Comparison of ENCODE assay signal across 2 cellular contexts in genomic region chr14:72341686-72342085, GRCh38.
A peak's percentile ranks its signal among the peaks of the same experiment; 100 is the strongest.
TF ChIP-seq lines count a peak whose summit lies in the region.

No MANE protein-coding gene starts in this region.

TF ChIP-seq in liver, 16 proteins besides CTCF, POLR2A, EP300 and RAD21 (continued from another document):
- TF ChIP-seq, protein P1, sequence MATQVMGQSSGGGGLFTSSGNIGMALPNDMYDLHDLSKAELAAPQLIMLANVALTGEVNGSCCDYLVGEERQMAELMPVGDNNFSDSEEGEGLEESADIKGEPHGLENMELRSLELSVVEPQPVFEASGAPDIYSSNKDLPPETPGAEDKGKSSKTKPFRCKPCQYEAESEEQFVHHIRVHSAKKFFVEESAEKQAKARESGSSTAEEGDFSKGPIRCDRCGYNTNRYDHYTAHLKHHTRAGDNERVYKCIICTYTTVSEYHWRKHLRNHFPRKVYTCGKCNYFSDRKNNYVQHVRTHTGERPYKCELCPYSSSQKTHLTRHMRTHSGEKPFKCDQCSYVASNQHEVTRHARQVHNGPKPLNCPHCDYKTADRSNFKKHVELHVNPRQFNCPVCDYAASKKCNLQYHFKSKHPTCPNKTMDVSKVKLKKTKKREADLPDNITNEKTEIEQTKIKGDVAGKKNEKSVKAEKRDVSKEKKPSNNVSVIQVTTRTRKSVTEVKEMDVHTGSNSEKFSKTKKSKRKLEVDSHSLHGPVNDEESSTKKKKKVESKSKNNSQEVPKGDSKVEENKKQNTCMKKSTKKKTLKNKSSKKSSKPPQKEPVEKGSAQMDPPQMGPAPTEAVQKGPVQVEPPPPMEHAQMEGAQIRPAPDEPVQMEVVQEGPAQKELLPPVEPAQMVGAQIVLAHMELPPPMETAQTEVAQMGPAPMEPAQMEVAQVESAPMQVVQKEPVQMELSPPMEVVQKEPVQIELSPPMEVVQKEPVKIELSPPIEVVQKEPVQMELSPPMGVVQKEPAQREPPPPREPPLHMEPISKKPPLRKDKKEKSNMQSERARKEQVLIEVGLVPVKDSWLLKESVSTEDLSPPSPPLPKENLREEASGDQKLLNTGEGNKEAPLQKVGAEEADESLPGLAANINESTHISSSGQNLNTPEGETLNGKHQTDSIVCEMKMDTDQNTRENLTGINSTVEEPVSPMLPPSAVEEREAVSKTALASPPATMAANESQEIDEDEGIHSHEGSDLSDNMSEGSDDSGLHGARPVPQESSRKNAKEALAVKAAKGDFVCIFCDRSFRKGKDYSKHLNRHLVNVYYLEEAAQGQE (IDR thresholded peaks at IDR 0.05) = no peak
- TF ChIP-seq NR2F2 (IDR thresholded peaks at IDR 0.05) = peak; percentile 53

TF ChIP-seq in HepG2, 621 proteins besides CTCF, POLR2A, EP300 and RAD21 (continued from another document):
- TF ChIP-seq, protein P2, sequence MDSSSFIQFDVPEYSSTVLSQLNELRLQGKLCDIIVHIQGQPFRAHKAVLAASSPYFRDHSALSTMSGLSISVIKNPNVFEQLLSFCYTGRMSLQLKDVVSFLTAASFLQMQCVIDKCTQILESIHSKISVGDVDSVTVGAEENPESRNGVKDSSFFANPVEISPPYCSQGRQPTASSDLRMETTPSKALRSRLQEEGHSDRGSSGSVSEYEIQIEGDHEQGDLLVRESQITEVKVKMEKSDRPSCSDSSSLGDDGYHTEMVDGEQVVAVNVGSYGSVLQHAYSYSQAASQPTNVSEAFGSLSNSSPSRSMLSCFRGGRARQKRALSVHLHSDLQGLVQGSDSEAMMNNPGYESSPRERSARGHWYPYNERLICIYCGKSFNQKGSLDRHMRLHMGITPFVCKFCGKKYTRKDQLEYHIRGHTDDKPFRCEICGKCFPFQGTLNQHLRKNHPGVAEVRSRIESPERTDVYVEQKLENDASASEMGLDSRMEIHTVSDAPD (CRISPR knock-in tag; IDR thresholded peaks at IDR 0.05) = no peak
- TF ChIP-seq RBAK (CRISPR knock-in tag; IDR thresholded peaks at IDR 0.05) (no peak), ZNF317 (CRISPR knock-in tag; IDR thresholded peaks at IDR 0.05) (no peak), MED1 (CRISPR knock-in tag; IDR thresholded peaks at IDR 0.05) (no peak), ZNF737 (CRISPR knock-in tag; IDR thresholded peaks at IDR 0.05; ENCODE audit: borderline replicate concordance) (no peak), HNF4G (IDR thresholded peaks at IDR 0.05; ENCODE audit: borderline replicate concordance, low read depth, low read length) (no peak), HNF4G (CRISPR knock-in tag; IDR thresholded peaks at IDR 0.05; ENCODE audit: borderline replicate concordance, low read depth) (no peak), GATAD2A (CRISPR knock-in tag; IDR thresholded peaks at IDR 0.05) (no peak), GATA4 (IDR thresholded peaks at IDR 0.05; ENCODE audit: borderline replicate concordance, low read depth) (no peak), ZMYM4 (CRISPR knock-in tag; IDR thresholded peaks at IDR 0.05) (no peak), SRSF9 (IDR thresholded peaks at IDR 0.05; ENCODE audit: borderline replicate concordance, insufficient read depth, low read depth, low read length, poor library complexity, severe bottlenecking) (no peak), ZNF136 (CRISPR knock-in tag; IDR thresholded peaks at IDR 0.05; ENCODE audit: low read depth) (no peak), ZNF678 (CRISPR knock-in tag; IDR thresholded peaks at IDR 0.05) (no peak), ZNF343 (CRISPR knock-in tag; IDR thresholded peaks at IDR 0.05) (no peak), SP1 (IDR thresholded peaks at IDR 0.05) (no peak), SP1 (CRISPR knock-in tag; IDR thresholded peaks at IDR 0.05) (no peak)
- TF ChIP-seq, protein P3, sequence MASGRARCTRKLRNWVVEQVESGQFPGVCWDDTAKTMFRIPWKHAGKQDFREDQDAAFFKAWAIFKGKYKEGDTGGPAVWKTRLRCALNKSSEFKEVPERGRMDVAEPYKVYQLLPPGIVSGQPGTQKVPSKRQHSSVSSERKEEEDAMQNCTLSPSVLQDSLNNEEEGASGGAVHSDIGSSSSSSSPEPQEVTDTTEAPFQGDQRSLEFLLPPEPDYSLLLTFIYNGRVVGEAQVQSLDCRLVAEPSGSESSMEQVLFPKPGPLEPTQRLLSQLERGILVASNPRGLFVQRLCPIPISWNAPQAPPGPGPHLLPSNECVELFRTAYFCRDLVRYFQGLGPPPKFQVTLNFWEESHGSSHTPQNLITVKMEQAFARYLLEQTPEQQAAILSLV (CRISPR knock-in tag; IDR thresholded peaks at IDR 0.05; ENCODE audit: borderline replicate concordance) = no peak
- TF ChIP-seq, protein P4, sequence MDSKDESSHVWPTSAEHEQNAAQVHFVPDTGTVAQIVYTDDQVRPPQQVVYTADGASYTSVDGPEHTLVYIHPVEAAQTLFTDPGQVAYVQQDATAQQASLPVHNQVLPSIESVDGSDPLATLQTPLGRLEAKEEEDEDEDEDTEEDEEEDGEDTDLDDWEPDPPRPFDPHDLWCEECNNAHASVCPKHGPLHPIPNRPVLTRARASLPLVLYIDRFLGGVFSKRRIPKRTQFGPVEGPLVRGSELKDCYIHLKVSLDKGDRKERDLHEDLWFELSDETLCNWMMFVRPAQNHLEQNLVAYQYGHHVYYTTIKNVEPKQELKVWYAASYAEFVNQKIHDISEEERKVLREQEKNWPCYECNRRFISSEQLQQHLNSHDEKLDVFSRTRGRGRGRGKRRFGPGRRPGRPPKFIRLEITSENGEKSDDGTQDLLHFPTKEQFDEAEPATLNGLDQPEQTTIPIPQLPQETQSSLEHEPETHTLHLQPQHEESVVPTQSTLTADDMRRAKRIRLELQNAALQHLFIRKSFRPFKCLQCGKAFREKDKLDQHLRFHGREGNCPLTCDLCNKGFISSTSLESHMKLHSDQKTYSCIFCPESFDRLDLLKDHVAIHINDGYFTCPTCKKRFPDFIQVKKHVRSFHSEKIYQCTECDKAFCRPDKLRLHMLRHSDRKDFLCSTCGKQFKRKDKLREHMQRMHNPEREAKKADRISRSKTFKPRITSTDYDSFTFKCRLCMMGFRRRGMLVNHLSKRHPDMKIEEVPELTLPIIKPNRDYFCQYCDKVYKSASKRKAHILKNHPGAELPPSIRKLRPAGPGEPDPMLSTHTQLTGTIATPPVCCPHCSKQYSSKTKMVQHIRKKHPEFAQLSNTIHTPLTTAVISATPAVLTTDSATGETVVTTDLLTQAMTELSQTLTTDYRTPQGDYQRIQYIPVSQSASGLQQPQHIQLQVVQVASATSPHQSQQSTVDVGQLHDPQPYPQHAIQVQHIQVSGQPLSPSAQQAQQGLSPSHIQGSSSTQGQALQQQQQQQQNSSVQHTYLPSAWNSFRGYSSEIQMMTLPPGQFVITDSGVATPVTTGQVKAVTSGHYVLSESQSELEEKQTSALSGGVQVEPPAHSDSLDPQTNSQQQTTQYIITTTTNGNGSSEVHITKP (CRISPR knock-in tag; IDR thresholded peaks at IDR 0.05; ENCODE audit: low read depth) = no peak
